In genomic region chr1:234960722-234961467, GRCh38 we compare ENCODE assay signal across 8 cellular contexts.
DNase-seq lines count a peak whose midpoint lies in the region; ATAC-seq and TF ChIP-seq lines count a peak whose summit lies in the region.

No MANE protein-coding gene starts in this region.

- H3K9ac ChIP-seq in skeletal muscle satellite cell (ENCODE audit: low read depth, low read length), result peak overlapping the region; percentile 82

- H3K4me2 ChIP-seq in GM23338 (no peak overlapping the region), skeletal muscle satellite cell (ENCODE audit: low read length) (peak overlapping the region; percentile 73)

- H3K4me3 ChIP-seq in GM23338 (no peak overlapping the region), skeletal muscle satellite cell (ENCODE audit: low read length) (no peak overlapping the region), A673 (ENCODE audit: low read depth, low read length, poor library complexity, severe bottlenecking) (no peak overlapping the region)

- H3K9me3 Mint-ChIP-seq in GM23338, result no peaks in the 10 kb centered on the region; the same call in 2 of the 3 replicates

- TF ChIP-seq CTCF in GM23338 (conservative IDR thresholded peaks at IDR 0.05; ENCODE audit: low read depth in 2 of 2) (no peak), A673 (conservative IDR thresholded peaks at IDR 0.05; ENCODE audit: low read depth, low read length) (no peak)

- no peaks in the 10 kb centered on the region for H3K9me2 ChIP-seq in GM23338 (ENCODE audit: insufficient read depth)

- no peak overlapping the region for H3K27ac Mint-ChIP-seq in GM23338

- H4K20me1 ChIP-seq in GM23338 (replicated peaks; ENCODE audit: insufficient read depth), result no peaks in the 10 kb centered on the region

- no peaks in the 10 kb centered on the region for H3K79me2 ChIP-seq in GM23338 (replicated peaks; ENCODE audit: insufficient read depth)

- intact Hi-C loops in A673 (cut with micrococcal nuclease; ENCODE audit: unreplicated experiment), result no loop called here

- H3K27me3 ChIP-seq in GM23338 (ENCODE audit: insufficient read depth) (no peaks in the 10 kb centered on the region), skeletal muscle satellite cell (ENCODE audit: control insufficient read depth, insufficient read depth, low read length) (no peaks in the 10 kb centered on the region), A673 (replicated peaks; ENCODE audit: insufficient read depth, low read depth, low read length, poor library complexity) (no peaks in the 10 kb centered on the region)

- H3F3A ChIP-seq in GM23338 (replicated peaks; ENCODE audit: low read depth), result peaks cover 16% of the 10 kb centered on the region; the same call in 1 of the 2 replicates

- H3K36me3 ChIP-seq in GM23338 (ENCODE audit: insufficient read depth) (no peaks in the 10 kb centered on the region), skeletal muscle satellite cell (ENCODE audit: insufficient read depth, low read length) (no peaks in the 10 kb centered on the region), A673 (ENCODE audit: insufficient read depth, low read length, poor library complexity, severe bottlenecking) (no peaks in the 10 kb centered on the region)

- no TSS peak for BruUV-seq in A673 (replicated peaks; lab: Mats Ljungman, UMichigan)

- CTCF ChIA-PET in A673 (lab: Charles Lee), result no interaction called here

- H3K4me1 Mint-ChIP-seq in GM23338, result peaks cover 45% of the 10 kb centered on the region

- no peak for DNase-seq in GM23338 (ENCODE audit: low spot score)
- peak; percentile 9 for DNase-seq in RPMI8226
- DNase-seq in fibroblast of peridontal ligament (ENCODE audit: extremely low read depth), result peak; percentile 54
- DNase-seq in AG08396 (ENCODE audit: low spot score), result no peak
- no peak for DNase-seq in A673 (ENCODE audit: low spot score)

- peak overlapping the region; percentile 12; the same call in 1 of the 2 replicates for H2AFZ ChIP-seq in GM23338

- no peaks in the 10 kb centered on the region for H3K36me3 Mint-ChIP-seq in GM23338 (ENCODE audit: low read depth)

- H3K9me3 ChIP-seq in skeletal muscle satellite cell (replicated peaks; ENCODE audit: low read length) (no peaks in the 10 kb centered on the region), A673 (ENCODE audit: low read depth, low read length, poor library complexity, severe bottlenecking) (no peaks in the 10 kb centered on the region)

- H3K27ac ChIP-seq in GM23338 (ENCODE audit: low read depth), result no peak overlapping the region
- H3K27ac ChIP-seq in A673 (ENCODE audit: low read depth, low read length, poor library complexity, severe bottlenecking), result no peak overlapping the region

- ATAC-seq in GM23338, result no peak
- no peak for ATAC-seq in GM21619 (IDR thresholded peaks at IDR 0.05; ENCODE audit: unreplicated experiment)
- no peak for ATAC-seq in HG03565 (IDR thresholded peaks at IDR 0.05; ENCODE audit: unreplicated experiment)

- peaks cover 5% of the 10 kb centered on the region for H3K27me3 Mint-ChIP-seq in GM23338 (ENCODE audit: insufficient read depth, low read depth, poor library complexity)

- H3K4me1 ChIP-seq in GM23338 (ENCODE audit: insufficient read depth) (peaks cover 23% of the 10 kb centered on the region), skeletal muscle satellite cell (ENCODE audit: control insufficient read depth, insufficient read depth, low read length) (peaks cover 65% of the 10 kb centered on the region), A673 (ENCODE audit: insufficient read depth, low read length, poor library complexity, severe bottlenecking) (peaks cover 5% of the 10 kb centered on the region)

- H3K4me3 Mint-ChIP-seq in GM23338, result no peak overlapping the region

- POLR2A ChIA-PET in A673 (lab: Charles Lee; ENCODE audit: low non-redundant PET), result no interaction called here

TF ChIP-seq in GM23338, 12 proteins besides CTCF, POLR2A, EP300 and RAD21 (continues in another document):
- TF ChIP-seq POLR2AphosphoS5 (IDR thresholded peaks at IDR 0.05; ENCODE audit: low read depth), result no peak
- TF ChIP-seq EZH2phosphoT487 (IDR thresholded peaks at IDR 0.05; ENCODE audit: unreplicated experiment), result no peak
- TF ChIP-seq NANOG (IDR thresholded peaks at IDR 0.05; ENCODE audit: borderline replicate concordance), result no peak
- no peak for TF ChIP-seq ZNF462 (CRISPR knock-in tag; IDR thresholded peaks at IDR 0.05)
- TF ChIP-seq STAT1 (IDR thresholded peaks at IDR 0.05; ENCODE audit: unreplicated experiment), result no peak
- no peak for TF ChIP-seq ZNF331 (CRISPR knock-in tag; IDR thresholded peaks at IDR 0.05; ENCODE audit: low read depth)
- no peak for TF ChIP-seq JUNB (IDR thresholded peaks at IDR 0.05; ENCODE audit: unreplicated experiment)
- TF ChIP-seq ZNF114 (CRISPR knock-in tag; IDR thresholded peaks at IDR 0.05), result no peak
- TF ChIP-seq EZH2 (IDR thresholded peaks at IDR 0.05; ENCODE audit: low read depth, unreplicated experiment), result no peak
- TF ChIP-seq CREB1 (CRISPR knock-in tag; IDR thresholded peaks at IDR 0.05; ENCODE audit: low read depth), result no peak

Comparison
In these comparisons a context has a peak if more than half of its experiments do, and no peak if none do; other contexts are left out.
1. DNase-seq: peak in RPMI8226 (single experiment) and fibroblast of peridontal ligament (single experiment); none in GM23338 (single experiment), AG08396 (single experiment) and A673 (single experiment).